In genomic region chr7:31875424-31875823, GRCh38 we compare ENCODE assay signal across 1 cellular context.
TF ChIP-seq lines count a peak whose summit lies in the region.

No MANE protein-coding gene starts in this region.

TF ChIP-seq in SK-N-SH, 30 proteins besides CTCF, POLR2A, EP300 and RAD21 (continued from another document):
- TF ChIP-seq USF1 (IDR thresholded peaks at IDR 0.05; ENCODE audit: borderline replicate concordance, low read depth) (no peak), FOXM1 (IDR thresholded peaks at IDR 0.05; ENCODE audit: low read depth) (no peak), PBX3 (IDR thresholded peaks at IDR 0.05) (no peak), RFX5 (IDR thresholded peaks at IDR 0.05; ENCODE audit: low read length) (no peak)
